Comparison of ENCODE assay signal across 25 cellular contexts in genomic region chr14:36356862-36357261, GRCh38.
"Had no signal": no experiment of that assay in that cellular context is flagged by ENCODE, and none has a peak within 500 bp of the region (broad histone marks: within the 10 kb centered on the region; RNA-seq: fewer than 3 reads in every experiment).

No MANE protein-coding gene starts in this region.

- DNase-seq: KBM-7, MV-4-11, NCI-H1048, NCI-H1105, NCI-H1436 treated with DMSO at 0.1 percent for 48 hours, NCI-H1694, NCI-H187 treated with DMSO at 0.1 percent for 48 hours, NCI-H2029 treated with DMSO at 0.1 percent for 48 hours, NCI-H2107, NCI-H2171 treated with DMSO at 0.1 percent for 48 hours, NCI-H345, NCI-H446 treated with DMSO at 0.1 percent for 48 hours, NCI-H510A treated with DMSO at 0.1 percent for 48 hours, NCI-H526, NCI-H774, PC-9, Peyer's patch, SHP77 treated with DMSO at 0.1 percent for 48 hours, SJCRH30, T-helper 1 cell, T-helper 17 cell had no signal

- ATAC-seq: Right ventricle myocardium inferior, SK-N-SH treated with all-trans-retinoic acid at 6 μM for 48 hours, T-helper 17 cell had no signal

- FAIRE-seq: HTR-8/SVneo had no signal

- H3K4me1 Mint-ChIP-seq: T-helper 17 cell had no signal

- H3K27me3 Mint-ChIP-seq: T-helper 17 cell had no signal

- H3K36me3 ChIP-seq: Peyer's patch, SJCRH30 had no signal

- H3K27me3 ChIP-seq: Peyer's patch, SJCRH30 had no signal

- H3K4me3 Mint-ChIP-seq: T-helper 17 cell had no signal

- H3K4me3 ChIP-seq: PC-9, Peyer's patch, SJCRH30 had no signal

- H3K27ac ChIP-seq: HL-60, PC-9, Peyer's patch, SJCRH30 had no signal

- H3K4me2 ChIP-seq: PC-9 had no signal

- H2AFZ ChIP-seq: PC-9 had no signal

- H3K27ac Mint-ChIP-seq: T-helper 17 cell had no signal

- H3K4me1 ChIP-seq: Peyer's patch, SJCRH30 had no signal
